14 cellular contexts compared by ENCODE assay signal in genomic region chr2:23135481-23136100, GRCh38.
DNase-seq lines count a peak whose midpoint lies in the region; ATAC-seq, FAIRE-seq and TF ChIP-seq lines count a peak whose summit lies in the region.
"Had no signal": no experiment of that assay in that cellular context is flagged by ENCODE, and none has a peak within 500 bp of the region (broad histone marks: within the 10 kb centered on the region; RNA-seq: fewer than 3 reads in every experiment).

No MANE protein-coding gene starts in this region.

- H3K27me3 ChIP-seq in kidney epithelial cell (ENCODE audit: control insufficient read depth, insufficient read depth, low read length) = no peaks in the 10 kb centered on the region
- H3K27me3 ChIP-seq in SJCRH30 = peaks cover 3% of the 10 kb centered on the region; the same call in 1 of the 2 replicates

- H3K4me1 ChIP-seq in SJCRH30 = 0 out of 2 replicates have a peak, but pooled peaks cover 4% of the 10 kb centered on the region

- TF ChIP-seq CTCF in kidney epithelial cell (IDR thresholded peaks at IDR 0.05; ENCODE audit: insufficient read depth, low read length, poor library complexity, severe bottlenecking) = no peak
- no peak for TF ChIP-seq CTCF in D721Med (IDR thresholded peaks at IDR 0.05; ENCODE audit: insufficient read depth, missing control alignments)

- H3K9me3 ChIP-seq in SJCRH30 (replicated peaks) = no peaks in the 10 kb centered on the region

- no peak overlapping the region for H3K4me3 ChIP-seq in kidney epithelial cell (ENCODE audit: low read depth, low read length)
- no peak overlapping the region for H3K4me3 ChIP-seq in SJCRH30

- no peak overlapping the region for H3K27ac ChIP-seq in SJCRH30
- H3K27ac ChIP-seq: epithelial cell of prostate had no signal

- FAIRE-seq in D721Med (lab: Jason Lieb, UNC) = no peak

- DNase-seq in NCI-H2227 (lab: John Stamatoyannopoulos, UW; ENCODE audit: unreplicated experiment) = peak; percentile 16
- DNase-seq in cerebellar cortex (ENCODE audit: low spot score) = peak; percentile 3
- peak; percentile 10 for DNase-seq in kidney epithelial cell (ENCODE audit: low read depth)
- DNase-seq in renal cortical epithelial cell (ENCODE audit: low read depth) = peak; percentile 67
- DNase-seq in D721Med (ENCODE audit: insufficient read length, low spot score) = no peak
- DNase-seq in NCI-H82 treated with DMSO at 0.1 percent for 48 hours (lab: John Stamatoyannopoulos, UW; ENCODE audit: unreplicated experiment) = no peak
- no peak for DNase-seq in SJCRH30
- DNase-seq: activated CD4-positive, CD25-positive, alpha-beta regulatory T cell treated with anti-CD3 and anti-CD28 coated beads, Interleukin-2, amount 50 U/mL, for 72 hours; CD4-positive, alpha-beta T cell; NCI-H524; stimulated activated CD4-positive, alpha-beta T cell treated with anti-CD3 and anti-CD28 coated beads, Interleukin-4, amount 100 ng/mL, for 1 hour; stimulated activated naive CD8-positive, alpha-beta T cell treated with anti-CD3 and anti-CD28 coated beads, Interleukin-15, Interleukin-2, amounts not matched to agents 100 U/mL and 50 U/mL, for 24 hours had no signal

- ATAC-seq in HG03571 (IDR thresholded peaks at IDR 0.05; ENCODE audit: unreplicated experiment) = no peak
- ATAC-seq: stimulated activated naive CD8-positive, alpha-beta T cell treated with anti-CD3 and anti-CD28 coated beads, Interleukin-15, Interleukin-2, amounts not matched to agents 100 U/mL and 50 U/mL, for 24 hours had no signal

- H3K36me3 ChIP-seq in kidney epithelial cell (ENCODE audit: control insufficient read depth, insufficient read depth, low read length) = no peaks in the 10 kb centered on the region
- H3K36me3 ChIP-seq in SJCRH30 = no peaks in the 10 kb centered on the region

Comparison
In these comparisons a context has a peak if more than half of its experiments do, and no peak if none do; other contexts are left out.
1. DNase-seq: peak in NCI-H2227 (single experiment), cerebellar cortex (single experiment), kidney epithelial cell (single experiment) and renal cortical epithelial cell (single experiment); none in D721Med (single experiment), NCI-H82 treated with DMSO at 0.1 percent for 48 hours (single experiment) and SJCRH30 (0 of 2).